ENCODE assay signal across 8 cellular contexts in the genomic region with DNA sequence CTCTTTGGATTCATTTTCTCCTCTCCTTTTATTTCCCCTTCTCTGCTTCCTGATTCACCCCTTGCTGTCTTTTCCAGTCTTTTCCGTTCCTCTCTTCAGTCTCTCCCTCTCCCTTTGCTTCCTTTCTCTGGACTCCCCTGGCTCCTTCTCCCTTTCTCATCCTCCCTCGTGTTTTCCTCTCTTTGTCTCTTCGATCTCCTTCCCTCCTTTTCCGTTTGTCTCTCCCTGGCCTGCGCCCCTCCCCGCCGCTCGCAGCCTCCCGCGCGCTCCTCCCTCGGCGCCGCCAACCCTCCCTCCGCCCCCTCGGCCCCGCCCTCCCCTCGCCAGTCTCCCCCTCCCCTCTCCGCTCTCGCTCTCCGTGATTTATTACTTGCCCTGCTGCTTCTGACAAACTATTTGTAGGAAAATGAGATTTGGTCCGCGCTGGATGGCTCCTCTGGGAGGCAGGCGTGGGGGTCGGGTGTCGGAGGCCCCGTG. TPM values are rescaled to one million over a fixed set of nuclear protein-coding genes. Genes with fewer than 3 reads are reported as not detected.
DNase-seq lines count a peak whose midpoint lies in the region; ATAC-seq and TF ChIP-seq lines count a peak whose summit lies in the region.

No MANE protein-coding gene starts in this region.

- no peak overlapping the region for H3K27ac Mint-ChIP-seq in T-helper 2 cell treated with Interferon-gamma antibody and Interleukin-4, amounts not matched to agents 5 μg/mL and 100 μg/mL, for 36 hours
- no peak overlapping the region for H3K27ac Mint-ChIP-seq in immature natural killer cell

- H3K36me3 ChIP-seq in brain microvascular endothelial cell (replicated peaks): no peaks in the 10 kb centered on the region

- peaks cover 19% of the 10 kb centered on the region for H3K27me3 Mint-ChIP-seq in T-helper 2 cell treated with Interferon-gamma antibody and Interleukin-4, amounts not matched to agents 5 μg/mL and 100 μg/mL, for 36 hours (ENCODE audit: low read depth)
- peaks cover 0 to 18% (median 7%) of the 10 kb centered on the region in 3 donors for H3K27me3 Mint-ChIP-seq in immature natural killer cell (ENCODE audit: low read depth in 3 of 3)

- no peaks in the 10 kb centered on the region for H3K36me3 Mint-ChIP-seq in T-helper 2 cell treated with Interferon-gamma antibody and Interleukin-4, amounts not matched to agents 5 μg/mL and 100 μg/mL, for 36 hours (ENCODE audit: low read depth)
- H3K36me3 Mint-ChIP-seq in immature natural killer cell: no peaks in the 10 kb centered on the region

- peak overlapping the region; percentile 54 for H3K4me3 ChIP-seq in brain microvascular endothelial cell (ENCODE audit: low read depth, low read length)

- no peaks in the 10 kb centered on the region for H3K9me3 Mint-ChIP-seq in T-helper 2 cell treated with Interferon-gamma antibody and Interleukin-4, amounts not matched to agents 5 μg/mL and 100 μg/mL, for 36 hours
- H3K9me3 Mint-ChIP-seq in immature natural killer cell: no peaks in the 10 kb centered on the region

- DNase-seq in ELF-1 (ENCODE audit: low read depth, low spot score) (peak; percentile 60), NCI-H1417 (lab: John Stamatoyannopoulos, UW) (peak; percentile 48 to 86 (median 80)), brain microvascular endothelial cell (peak; percentile 41), immature natural killer cell (no peak)
- DNase-seq in T-helper 2 cell treated with Interferon-gamma antibody and Interleukin-4, amounts not matched to agents 5 μg/mL and 100 μg/mL, for 36 hours (ENCODE audit: low spot score): peak; percentile 5
- peak; percentile 17 to 44 (median 39) for DNase-seq in stimulated activated CD4-positive, alpha-beta T cell treated with anti-CD3 and anti-CD28 coated beads, Interleukin-12 subunit alpha, Interleukin-12 subunit beta, amount 100 ng/mL, for 48 hours (ENCODE audit: low read depth in 2 of 3, low spot score in 1 of 3)

- H3K4me3 Mint-ChIP-seq in T-helper 2 cell treated with Interferon-gamma antibody and Interleukin-4, amounts not matched to agents 5 μg/mL and 100 μg/mL, for 36 hours: peak overlapping the region; percentile 80
- peak overlapping the region; percentile 19 to 70 (median 43) for H3K4me3 Mint-ChIP-seq in immature natural killer cell

- H3K27ac ChIP-seq in brain microvascular endothelial cell: no peak overlapping the region

- peaks cover 7% of the 10 kb centered on the region for H3K4me1 Mint-ChIP-seq in T-helper 2 cell treated with Interferon-gamma antibody and Interleukin-4, amounts not matched to agents 5 μg/mL and 100 μg/mL, for 36 hours (ENCODE audit: low read depth)
- peaks cover 4 to 17% of the 10 kb centered on the region in 2 donors for H3K4me1 Mint-ChIP-seq in immature natural killer cell

- no peak for ATAC-seq in HG03432 (IDR thresholded peaks at IDR 0.05; ENCODE audit: unreplicated experiment)
- no peak for ATAC-seq in HG03108 (IDR thresholded peaks at IDR 0.05; ENCODE audit: unreplicated experiment)

- TF ChIP-seq CTCF in brain microvascular endothelial cell (IDR thresholded peaks at IDR 0.05; ENCODE audit: low read depth, low read length, missing control alignments): no peak

- H3K27me3 ChIP-seq in brain microvascular endothelial cell (replicated peaks): no peaks in the 10 kb centered on the region

- in situ Hi-C loops in brain microvascular endothelial cell (cut with HindIII; ENCODE audit: low pct_ligation_motif_present, low sequenced_read_pairs): no loop called here

RNA-seq across cellular contexts. Expression of a gene that starts 46.0 kb away (rescaled TPM):
- under 1 TPM in 2 of 3 donors, not detected in 1; 0.29 to 0.93 TPM for polyA plus RNA-seq in immature natural killer cell

Comparison
In these comparisons a context has a peak if more than half of its experiments do, and no peak if none do; other contexts are left out.
1. DNase-seq: peak in ELF-1 (single experiment), NCI-H1417 (3 of 3), T-helper 2 cell treated with Interferon-gamma antibody and Interleukin-4, amounts not matched to agents 5 μg/mL and 100 μg/mL, for 36 hours (single experiment), brain microvascular endothelial cell (single experiment) and stimulated activated CD4-positive, alpha-beta T cell treated with anti-CD3 and anti-CD28 coated beads, Interleukin-12 subunit alpha, Interleukin-12 subunit beta, amount 100 ng/mL, for 48 hours (3 of 3); none in immature natural killer cell (0 of 3).